ENCODE assay signal across 21 cellular contexts in the genomic region with DNA sequence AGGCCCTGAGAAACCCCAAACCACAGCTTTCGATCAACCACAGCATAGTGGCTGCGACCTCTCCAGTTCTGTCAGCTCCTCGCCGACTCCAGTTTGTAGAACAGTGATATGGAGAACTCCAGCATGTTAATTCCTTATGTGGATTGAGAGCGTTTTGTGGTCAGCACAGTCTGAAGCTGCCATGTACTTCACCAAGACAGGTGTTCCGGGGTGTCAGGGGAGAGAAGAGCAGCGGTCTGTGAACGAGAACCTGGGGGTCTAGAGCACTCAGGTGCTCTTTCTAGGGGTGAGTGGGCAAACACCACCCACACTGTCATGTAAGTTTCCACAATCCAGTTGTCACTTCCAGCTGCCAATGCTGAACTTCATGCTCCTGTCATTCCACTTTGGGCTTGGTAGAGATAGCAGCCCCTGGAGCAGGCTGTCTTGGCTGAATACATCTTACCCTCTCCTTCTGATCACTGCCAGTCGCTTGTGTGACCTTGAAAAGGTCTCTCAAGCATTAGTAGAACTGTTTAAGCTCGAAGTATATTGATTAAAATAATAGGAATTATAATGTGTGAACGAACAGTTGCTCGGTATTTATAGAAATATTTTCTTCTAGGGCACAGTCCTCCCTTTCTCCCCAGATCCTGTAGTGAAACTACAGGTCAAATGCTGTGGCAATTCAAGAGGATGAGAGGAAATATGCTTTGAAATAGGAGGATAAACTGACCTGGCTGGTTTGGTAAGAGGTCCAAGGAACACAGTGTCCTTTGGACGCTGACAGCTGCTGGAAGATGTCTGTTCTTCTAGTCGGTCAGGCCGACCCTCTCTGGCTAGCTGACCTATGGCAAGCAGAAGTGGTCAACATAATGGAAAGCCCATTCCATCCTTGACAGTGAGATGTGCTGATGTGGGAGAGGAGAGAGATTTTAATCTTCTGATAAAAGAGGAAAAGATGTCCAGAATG. TPM values are rescaled to one million over a fixed set of nuclear protein-coding genes. Genes with fewer than 3 reads are reported as not detected.
DNase-seq lines count a peak whose midpoint lies in the region; TF ChIP-seq lines count a peak whose summit lies in the region.
"Had no signal": no experiment of that assay in that cellular context is flagged by ENCODE, and none has a peak within 500 bp of the region (broad histone marks: within the 10 kb centered on the region; RNA-seq: fewer than 3 reads in every experiment).

No MANE protein-coding gene starts in this region.

- H3K4me3 ChIP-seq in ACC112 (ENCODE audit: low read depth, low read length): no peak overlapping the region
- H3K4me3 ChIP-seq in esophagus muscularis mucosa: no peak overlapping the region
- no peak overlapping the region for H3K4me3 ChIP-seq in prostate gland
- H3K4me3 ChIP-seq in GM23248: no peak overlapping the region
- H3K4me3 ChIP-seq: SJCRH30, spleen had no signal

- H3K27ac ChIP-seq in ACC112 (ENCODE audit: low read depth, low read length) (no peak overlapping the region), esophagus muscularis mucosa (replicated peaks in 1 of 4) (peak overlapping the region in 1 of 4 donors; percentile 62), prostate gland (peak overlapping the region; percentile 67 to 69), GM23248 (no peak overlapping the region)
- H3K27ac ChIP-seq: SJCRH30, spleen had no signal

- H3K9me2 ChIP-seq in GM23248 (ENCODE audit: insufficient read depth): no peaks in the 10 kb centered on the region

- in situ Hi-C loops in GM23248 (cut with MboI): no loop called here

- H3K9ac ChIP-seq in GM23248: no peak overlapping the region

- H3K4me1 Mint-ChIP-seq in activated naive CD8-positive, alpha-beta T cell treated with anti-CD3 and anti-CD28 coated beads for 36 hours: peaks cover 3% of the 10 kb centered on the region
- H3K4me1 Mint-ChIP-seq: brain had no signal

- no peaks in the 10 kb centered on the region for H3K27me3 Mint-ChIP-seq in activated naive CD8-positive, alpha-beta T cell treated with anti-CD3 and anti-CD28 coated beads for 36 hours
- H3K27me3 Mint-ChIP-seq: activated B cell treated with CpG ODN at 0.5 μM for 24 hours had no signal

- no peaks in the 10 kb centered on the region for H3K4me1 ChIP-seq in ACC112 (ENCODE audit: control insufficient read depth, insufficient read depth, low read length, unreplicated experiment)
- H3K4me1 ChIP-seq in esophagus muscularis mucosa: peaks cover 0 to 4% (median 0%) of the 10 kb centered on the region in 4 donors
- peaks cover 4% of the 10 kb centered on the region for H3K4me1 ChIP-seq in prostate gland (replicated peaks)
- no peaks in the 10 kb centered on the region for H3K4me1 ChIP-seq in GM23248 (ENCODE audit: insufficient read depth)
- H3K4me1 ChIP-seq: SJCRH30, spleen had no signal

- intact Hi-C loops in esophagus muscularis mucosa (cut with DNase I) (no loop called here), prostate gland (cut with DNase I) (no loop called here)

- H3K36me3 Mint-ChIP-seq in activated naive CD8-positive, alpha-beta T cell treated with anti-CD3 and anti-CD28 coated beads for 36 hours: no peaks in the 10 kb centered on the region
- H3K36me3 Mint-ChIP-seq: brain; naive thymus-derived CD4-positive, alpha-beta T cell had no signal

- no peak overlapping the region for H3K4me2 ChIP-seq in GM23248 (ENCODE audit: unreplicated experiment)

- TF ChIP-seq POLR2A in esophagus muscularis mucosa (IDR thresholded peaks at IDR 0.05; ENCODE audit: low read depth) (no peak), prostate gland (IDR thresholded peaks at IDR 0.05) (no peak)

- H3K27me3 ChIP-seq in ACC112 (ENCODE audit: insufficient read depth, low read length): no peaks in the 10 kb centered on the region; the same call in 1 of the 2 replicates
- no peaks in the 10 kb centered on the region for H3K27me3 ChIP-seq in esophagus muscularis mucosa
- no peaks in the 10 kb centered on the region for H3K27me3 ChIP-seq in prostate gland (replicated peaks; ENCODE audit: insufficient read depth)
- H3K27me3 ChIP-seq in GM23248 (replicated peaks; ENCODE audit: insufficient read depth): no peaks in the 10 kb centered on the region
- H3K27me3 ChIP-seq: SJCRH30, spleen had no signal

- H3K9me3 Mint-ChIP-seq in activated naive CD8-positive, alpha-beta T cell treated with anti-CD3 and anti-CD28 coated beads for 36 hours: no peaks in the 10 kb centered on the region
- H3K9me3 Mint-ChIP-seq: activated B cell treated with CpG ODN at 0.5 μM for 24 hours; activated naive CD8-positive, alpha-beta T cell treated with anti-CD3 and anti-CD28 coated beads, Interleukin-2, amount 10 ng/mL, durations not matched to agents 7 days and 5 days had no signal

- H3K27ac Mint-ChIP-seq in activated naive CD8-positive, alpha-beta T cell treated with anti-CD3 and anti-CD28 coated beads for 36 hours: no peak overlapping the region
- H3K27ac Mint-ChIP-seq: activated B cell treated with CpG ODN at 0.5 μM for 24 hours; activated naive CD8-positive, alpha-beta T cell treated with anti-CD3 and anti-CD28 coated beads, Interleukin-2, amount 10 ng/mL, durations not matched to agents 7 days and 5 days; brain had no signal

- WGBS in esophagus muscularis mucosa: 85% methylated on average over 15 of the region's 15 CpGs
- 61% methylated on average over 15 of the region's 15 CpGs for whole genome bisulfite sequencing in prostate gland
- 63 to 66% methylated on average over 15 of the region's 15 CpGs for WGBS in GM23248 (ENCODE audit: low coverage in 1 of 2, low lambda C conversion rate in 2 of 2, missing lambda C conversion rate in 2 of 2), 2 experiments

- no peak overlapping the region for H3K4me3 Mint-ChIP-seq in activated naive CD8-positive, alpha-beta T cell treated with anti-CD3 and anti-CD28 coated beads for 36 hours
- H3K4me3 Mint-ChIP-seq: activated B cell treated with CpG ODN at 0.5 μM for 24 hours; activated naive CD8-positive, alpha-beta T cell treated with anti-CD3 and anti-CD28 coated beads, Interleukin-2, amount 10 ng/mL, durations not matched to agents 7 days and 5 days; brain; H9; naive thymus-derived CD4-positive, alpha-beta T cell had no signal

- no peaks in the 10 kb centered on the region for H3K79me2 ChIP-seq in ACC112 (ENCODE audit: control insufficient read depth, insufficient read depth, low read length, unreplicated experiment)
- no peaks in the 10 kb centered on the region for H3K79me2 ChIP-seq in GM23248 (ENCODE audit: insufficient read depth)

- H2AFZ ChIP-seq in ACC112 (ENCODE audit: low read length, unreplicated experiment) (peak overlapping the region; percentile 6), GM23248 (no peak overlapping the region)

- H3K36me3 ChIP-seq in ACC112 (ENCODE audit: insufficient read depth, low read length) (no peaks in the 10 kb centered on the region), esophagus muscularis mucosa (no peaks in the 10 kb centered on the region), prostate gland (no peaks in the 10 kb centered on the region), GM23248 (ENCODE audit: low read depth) (no peaks in the 10 kb centered on the region)
- H3K36me3 ChIP-seq: SJCRH30, spleen had no signal

- H3K9me3 ChIP-seq in esophagus muscularis mucosa: peaks cover 0 to 6% (median 0%) of the 10 kb centered on the region in 4 donors
- H3K9me3 ChIP-seq in prostate gland: no peaks in the 10 kb centered on the region
- H3K9me3 ChIP-seq in GM23248 (ENCODE audit: low read depth): no peaks in the 10 kb centered on the region
- H3K9me3 ChIP-seq: SJCRH30 had no signal

- no peak for TF ChIP-seq EP300 in esophagus muscularis mucosa (IDR thresholded peaks at IDR 0.05)

- peak; percentile 74 for DNase-seq in DMS79 treated with DMSO at 0.1 percent for 48 hours (lab: John Stamatoyannopoulos, UW)
- peak; percentile 86 for DNase-seq in esophagus muscularis mucosa (ENCODE audit: extremely low spot score)
- peak; percentile 65 for DNase-seq in prostate gland (ENCODE audit: low spot score)
- no peak for DNase-seq in activated effector memory CD4-positive, alpha-beta T cell treated with Interleukin-2 at 50 U/mL for 16 hours
- DNase-seq in hypothalamus (lab: John Stamatoyannopoulos, UW): no peak
- no peak for DNase-seq in activated naive CD8-positive, alpha-beta T cell treated with anti-CD3 and anti-CD28 coated beads for 36 hours
- DNase-seq in GM23248: no peak
- DNase-seq: activated B cell treated with CpG ODN at 0.5 μM for 24 hours; activated naive CD8-positive, alpha-beta T cell treated with anti-CD3 and anti-CD28 coated beads, Interleukin-2, amount 10 ng/mL, durations not matched to agents 7 days and 5 days; cortex of kidney; H9; naive thymus-derived CD4-positive, alpha-beta T cell; NCI-H1436; NCI-H2171 treated with DMSO at 0.1 percent for 48 hours; NCI-H774; OCI-M1; spleen; stimulated activated CD4-positive, alpha-beta T cell treated with anti-CD3 and anti-CD28 coated beads, Interleukin-4, amount 100 ng/mL, for 4 hours had no signal

- TF ChIP-seq CTCF in esophagus muscularis mucosa (IDR thresholded peaks at IDR 0.05): no peak
- TF ChIP-seq CTCF in prostate gland (IDR thresholded peaks at IDR 0.05): no peak

- H4K20me1 ChIP-seq in GM23248 (ENCODE audit: insufficient read depth): no peaks in the 10 kb centered on the region

- no peaks in the 10 kb centered on the region for H3F3A ChIP-seq in GM23248 (ENCODE audit: insufficient read depth)

RNA-seq across cellular contexts. Expression of gene MAX, which starts 15.8 kb away (rescaled TPM):
- total RNA-seq in esophagus muscularis mucosa (10 to 100 TPM; 69.3 to 88.0 (median 77.4) TPM), prostate gland (10 to 100 TPM; 73.2 to 79.0 TPM)
- 100 to 1,000 TPM; 117 to 121 TPM for total RNA-seq in activated naive CD8-positive, alpha-beta T cell treated with anti-CD3 and anti-CD28 coated beads for 36 hours
- total RNA-seq in GM23248 (2014; rRNA removed; shearing (Covaris generic)): 41.1 and 44.5 TPM in 2 replicates
- 52.8 and 52.9 TPM in 2 replicates for polyA plus RNA-seq in GM23248 (2016; fragmentation: Nextera tagmentation; extraction: Ambion mirVana)

Comparison
In these comparisons a context has a peak if more than half of its experiments do, and no peak if none do; other contexts are left out.
1. H3K27ac ChIP-seq: peak in prostate gland (2 of 2); none in ACC112 (single experiment) and GM23248 (single experiment).
2. DNase-seq: peak in DMS79 treated with DMSO at 0.1 percent for 48 hours (single experiment), esophagus muscularis mucosa (single experiment) and prostate gland (single experiment); none in activated effector memory CD4-positive, alpha-beta T cell treated with Interleukin-2 at 50 U/mL for 16 hours (single experiment), hypothalamus (0 of 51), activated naive CD8-positive, alpha-beta T cell treated with anti-CD3 and anti-CD28 coated beads for 36 hours (single experiment) and GM23248 (single experiment).